ENCODE assay signal across 1 cellular context in genomic region chr12:110079477-110080400, GRCh38.
A peak's percentile ranks its signal among the peaks of the same experiment; 100 is the strongest.
TF ChIP-seq lines count a peak whose summit lies in the region.

No MANE protein-coding gene starts in this region.

TF ChIP-seq in K562, 482 proteins besides CTCF, POLR2A, EP300 and RAD21 (continued from another document and continues in another):
- TF ChIP-seq, protein P1, sequence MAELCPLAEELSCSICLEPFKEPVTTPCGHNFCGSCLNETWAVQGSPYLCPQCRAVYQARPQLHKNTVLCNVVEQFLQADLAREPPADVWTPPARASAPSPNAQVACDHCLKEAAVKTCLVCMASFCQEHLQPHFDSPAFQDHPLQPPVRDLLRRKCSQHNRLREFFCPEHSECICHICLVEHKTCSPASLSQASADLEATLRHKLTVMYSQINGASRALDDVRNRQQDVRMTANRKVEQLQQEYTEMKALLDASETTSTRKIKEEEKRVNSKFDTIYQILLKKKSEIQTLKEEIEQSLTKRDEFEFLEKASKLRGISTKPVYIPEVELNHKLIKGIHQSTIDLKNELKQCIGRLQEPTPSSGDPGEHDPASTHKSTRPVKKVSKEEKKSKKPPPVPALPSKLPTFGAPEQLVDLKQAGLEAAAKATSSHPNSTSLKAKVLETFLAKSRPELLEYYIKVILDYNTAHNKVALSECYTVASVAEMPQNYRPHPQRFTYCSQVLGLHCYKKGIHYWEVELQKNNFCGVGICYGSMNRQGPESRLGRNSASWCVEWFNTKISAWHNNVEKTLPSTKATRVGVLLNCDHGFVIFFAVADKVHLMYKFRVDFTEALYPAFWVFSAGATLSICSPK (IDR thresholded peaks at IDR 0.05; ENCODE audit: borderline replicate concordance): 0 out of 2 replicates have a peak, but pooled peaks have one; percentile 17
- TF ChIP-seq NR2F6 (CRISPR knock-in tag; IDR thresholded peaks at IDR 0.05) (no peak), DACH1 (IDR thresholded peaks at IDR 0.05; ENCODE audit: partially characterized antibody) (no peak), HIVEP1 (CRISPR knock-in tag; IDR thresholded peaks at IDR 0.05) (no peak), TAF9B (IDR thresholded peaks at IDR 0.05; ENCODE audit: partially characterized antibody) (peak; percentile 56), ZNF444 (CRISPR knock-in tag; IDR thresholded peaks at IDR 0.05) (0 out of 2 replicates have a peak, but pooled peaks have one; percentile 42), CBFB (CRISPR knock-in tag; IDR thresholded peaks at IDR 0.05) (no peak), MLX (CRISPR knock-in tag; conservative IDR thresholded peaks at IDR 0.05) (no peak), PHB (CRISPR knock-in tag; IDR thresholded peaks at IDR 0.05) (no peak), MAFG (tag; conservative IDR thresholded peaks at IDR 0.05) (no peak; the same call in 1 of the 2 replicates), NFXL1 (CRISPR knock-in tag; IDR thresholded peaks at IDR 0.05) (no peak), ZNF134 (CRISPR knock-in tag; conservative IDR thresholded peaks at IDR 0.05) (no peak; the same call in 1 of the 2 replicates), NFIX (CRISPR knock-in tag; IDR thresholded peaks at IDR 0.05; ENCODE audit: low read depth) (no peak), HEY1 (CRISPR knock-in tag; IDR thresholded peaks at IDR 0.05; ENCODE audit: borderline replicate concordance) (no peak), HDAC2 (IDR thresholded peaks at IDR 0.05) (0 out of 2 replicates have a peak, but pooled peaks have one; percentile 73), CHCHD3 (CRISPR knock-in tag; IDR thresholded peaks at IDR 0.05) (no peak), SP1 (CRISPR knock-in tag; IDR thresholded peaks at IDR 0.05) (peak; percentile 95), HCFC1 (IDR thresholded peaks at IDR 0.05; ENCODE audit: low read depth, low read length) (peak; percentile 25; the same call in 1 of the 2 replicates), ASH1L (IDR thresholded peaks at IDR 0.05; ENCODE audit: borderline replicate concordance, low read depth, partially characterized antibody) (peak; percentile 49), TEAD1 (CRISPR knock-in tag; IDR thresholded peaks at IDR 0.05) (peak; percentile 5 to 59; a peak in 3 of 4 replicates), POLR2B (IDR thresholded peaks at IDR 0.05; ENCODE audit: low read depth, partially characterized antibody) (no peak), SNAPC5 (CRISPR knock-in tag; IDR thresholded peaks at IDR 0.05) (no peak), HDGF (IDR thresholded peaks at IDR 0.05) (no peak), ZNF140 (CRISPR knock-in tag; IDR thresholded peaks at IDR 0.05) (no peak), ZNF778 (CRISPR knock-in tag; IDR thresholded peaks at IDR 0.05) (no peak), NFRKB (IDR thresholded peaks at IDR 0.05; ENCODE audit: low read depth) (peak; percentile 92), SMARCA4 (IDR thresholded peaks at IDR 0.05) (peak; percentile 34; the same call in 1 of the 2 replicates), SMC3 (conservative IDR thresholded peaks at IDR 0.05; ENCODE audit: insufficient read depth, low read depth, low read length) (0 out of 2 replicates have a peak, but pooled peaks have one; percentile 3), ZC3H11A (IDR thresholded peaks at IDR 0.05; ENCODE audit: low read depth, low read length) (0 out of 2 replicates have a peak, but pooled peaks have one; percentile 4), SMARCB1 (IDR thresholded peaks at IDR 0.05; ENCODE audit: insufficient read length, low read depth) (no peak), ATF7 (IDR thresholded peaks at IDR 0.05) (peak; percentile 78), VEZF1 (CRISPR knock-in tag; IDR thresholded peaks at IDR 0.05) (peak; percentile 68), ESRRB (CRISPR knock-in tag; IDR thresholded peaks at IDR 0.05; ENCODE audit: borderline replicate concordance) (no peak), ELK3 (CRISPR knock-in tag; IDR thresholded peaks at IDR 0.05) (no peak), POU5F1 (IDR thresholded peaks at IDR 0.05; ENCODE audit: borderline replicate concordance, low read depth, low read length, partially characterized antibody) (no peak), PTBP1 (IDR thresholded peaks at IDR 0.05; ENCODE audit: low read depth, low read length) (0 out of 2 replicates have a peak, but pooled peaks have one; percentile 19), SNIP1 (IDR thresholded peaks at IDR 0.05; ENCODE audit: low read depth) (no peak), MYC (IDR thresholded peaks at IDR 0.05; ENCODE audit: low read depth, low read length) (peak; percentile 94), MYC (CRISPR knock-in tag; IDR thresholded peaks at IDR 0.05; ENCODE audit: borderline replicate concordance, low read depth) (peak; percentile 81; the same call in 1 of the 2 replicates), STAT5B (CRISPR knock-in tag; IDR thresholded peaks at IDR 0.05) (no peak), ATF3 (IDR thresholded peaks at IDR 0.05) (0 out of 2 replicates have a peak, but pooled peaks have one; percentile 7), ATF3 (CRISPR knock-in tag; conservative IDR thresholded peaks at IDR 0.05) (no peak; the same call in 1 of the 2 replicates), TAF1 (IDR thresholded peaks at IDR 0.05; ENCODE audit: control insufficient read depth, extremely low read depth, insufficient read depth, low read length, severe bottlenecking) (peak; percentile 61), NELFE (IDR thresholded peaks at IDR 0.05; ENCODE audit: insufficient read depth, insufficient read length) (no peak)
- TF ChIP-seq, protein P2, sequence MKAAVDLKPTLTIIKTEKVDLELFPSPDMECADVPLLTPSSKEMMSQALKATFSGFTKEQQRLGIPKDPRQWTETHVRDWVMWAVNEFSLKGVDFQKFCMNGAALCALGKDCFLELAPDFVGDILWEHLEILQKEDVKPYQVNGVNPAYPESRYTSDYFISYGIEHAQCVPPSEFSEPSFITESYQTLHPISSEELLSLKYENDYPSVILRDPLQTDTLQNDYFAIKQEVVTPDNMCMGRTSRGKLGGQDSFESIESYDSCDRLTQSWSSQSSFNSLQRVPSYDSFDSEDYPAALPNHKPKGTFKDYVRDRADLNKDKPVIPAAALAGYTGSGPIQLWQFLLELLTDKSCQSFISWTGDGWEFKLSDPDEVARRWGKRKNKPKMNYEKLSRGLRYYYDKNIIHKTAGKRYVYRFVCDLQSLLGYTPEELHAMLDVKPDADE (conservative IDR thresholded peaks at IDR 0.05; ENCODE audit: control insufficient read depth, low read depth, low read length): no peak
- TF ChIP-seq, protein P3, sequence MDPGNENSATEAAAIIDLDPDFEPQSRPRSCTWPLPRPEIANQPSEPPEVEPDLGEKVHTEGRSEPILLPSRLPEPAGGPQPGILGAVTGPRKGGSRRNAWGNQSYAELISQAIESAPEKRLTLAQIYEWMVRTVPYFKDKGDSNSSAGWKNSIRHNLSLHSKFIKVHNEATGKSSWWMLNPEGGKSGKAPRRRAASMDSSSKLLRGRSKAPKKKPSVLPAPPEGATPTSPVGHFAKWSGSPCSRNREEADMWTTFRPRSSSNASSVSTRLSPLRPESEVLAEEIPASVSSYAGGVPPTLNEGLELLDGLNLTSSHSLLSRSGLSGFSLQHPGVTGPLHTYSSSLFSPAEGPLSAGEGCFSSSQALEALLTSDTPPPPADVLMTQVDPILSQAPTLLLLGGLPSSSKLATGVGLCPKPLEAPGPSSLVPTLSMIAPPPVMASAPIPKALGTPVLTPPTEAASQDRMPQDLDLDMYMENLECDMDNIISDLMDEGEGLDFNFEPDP (CRISPR knock-in tag; IDR thresholded peaks at IDR 0.05): no peak
- TF ChIP-seq, protein P4, sequence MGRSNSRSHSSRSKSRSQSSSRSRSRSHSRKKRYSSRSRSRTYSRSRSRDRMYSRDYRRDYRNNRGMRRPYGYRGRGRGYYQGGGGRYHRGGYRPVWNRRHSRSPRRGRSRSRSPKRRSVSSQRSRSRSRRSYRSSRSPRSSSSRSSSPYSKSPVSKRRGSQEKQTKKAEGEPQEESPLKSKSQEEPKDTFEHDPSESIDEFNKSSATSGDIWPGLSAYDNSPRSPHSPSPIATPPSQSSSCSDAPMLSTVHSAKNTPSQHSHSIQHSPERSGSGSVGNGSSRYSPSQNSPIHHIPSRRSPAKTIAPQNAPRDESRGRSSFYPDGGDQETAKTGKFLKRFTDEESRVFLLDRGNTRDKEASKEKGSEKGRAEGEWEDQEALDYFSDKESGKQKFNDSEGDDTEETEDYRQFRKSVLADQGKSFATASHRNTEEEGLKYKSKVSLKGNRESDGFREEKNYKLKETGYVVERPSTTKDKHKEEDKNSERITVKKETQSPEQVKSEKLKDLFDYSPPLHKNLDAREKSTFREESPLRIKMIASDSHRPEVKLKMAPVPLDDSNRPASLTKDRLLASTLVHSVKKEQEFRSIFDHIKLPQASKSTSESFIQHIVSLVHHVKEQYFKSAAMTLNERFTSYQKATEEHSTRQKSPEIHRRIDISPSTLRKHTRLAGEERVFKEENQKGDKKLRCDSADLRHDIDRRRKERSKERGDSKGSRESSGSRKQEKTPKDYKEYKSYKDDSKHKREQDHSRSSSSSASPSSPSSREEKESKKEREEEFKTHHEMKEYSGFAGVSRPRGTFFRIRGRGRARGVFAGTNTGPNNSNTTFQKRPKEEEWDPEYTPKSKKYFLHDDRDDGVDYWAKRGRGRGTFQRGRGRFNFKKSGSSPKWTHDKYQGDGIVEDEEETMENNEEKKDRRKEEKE (IDR thresholded peaks at IDR 0.05; ENCODE audit: borderline replicate concordance in 1 of 2, control insufficient read depth in 1 of 2, low read depth in 2 of 2, low read length in 1 of 2): no peak
- TF ChIP-seq, protein P5, sequence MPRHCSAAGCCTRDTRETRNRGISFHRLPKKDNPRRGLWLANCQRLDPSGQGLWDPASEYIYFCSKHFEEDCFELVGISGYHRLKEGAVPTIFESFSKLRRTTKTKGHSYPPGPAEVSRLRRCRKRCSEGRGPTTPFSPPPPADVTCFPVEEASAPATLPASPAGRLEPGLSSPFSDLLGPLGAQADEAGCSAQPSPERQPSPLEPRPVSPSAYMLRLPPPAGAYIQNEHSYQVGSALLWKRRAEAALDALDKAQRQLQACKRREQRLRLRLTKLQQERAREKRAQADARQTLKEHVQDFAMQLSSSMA (CRISPR knock-in tag; IDR thresholded peaks at IDR 0.05): no peak
- TF ChIP-seq, protein P6, sequence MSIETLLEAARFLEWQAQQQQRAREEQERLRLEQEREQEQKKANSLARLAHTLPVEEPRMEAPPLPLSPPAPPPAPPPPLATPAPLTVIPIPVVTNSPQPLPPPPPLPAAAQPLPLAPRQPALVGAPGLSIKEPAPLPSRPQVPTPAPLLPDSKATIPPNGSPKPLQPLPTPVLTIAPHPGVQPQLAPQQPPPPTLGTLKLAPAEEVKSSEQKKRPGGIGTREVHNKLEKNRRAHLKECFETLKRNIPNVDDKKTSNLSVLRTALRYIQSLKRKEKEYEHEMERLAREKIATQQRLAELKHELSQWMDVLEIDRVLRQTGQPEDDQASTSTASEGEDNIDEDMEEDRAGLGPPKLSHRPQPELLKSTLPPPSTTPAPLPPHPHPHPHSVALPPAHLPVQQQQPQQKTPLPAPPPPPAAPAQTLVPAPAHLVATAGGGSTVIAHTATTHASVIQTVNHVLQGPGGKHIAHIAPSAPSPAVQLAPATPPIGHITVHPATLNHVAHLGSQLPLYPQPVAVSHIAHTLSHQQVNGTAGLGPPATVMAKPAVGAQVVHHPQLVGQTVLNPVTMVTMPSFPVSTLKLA (conservative IDR thresholded peaks at IDR 0.05): peak; percentile 87 to 92
- TF ChIP-seq, protein P7, sequence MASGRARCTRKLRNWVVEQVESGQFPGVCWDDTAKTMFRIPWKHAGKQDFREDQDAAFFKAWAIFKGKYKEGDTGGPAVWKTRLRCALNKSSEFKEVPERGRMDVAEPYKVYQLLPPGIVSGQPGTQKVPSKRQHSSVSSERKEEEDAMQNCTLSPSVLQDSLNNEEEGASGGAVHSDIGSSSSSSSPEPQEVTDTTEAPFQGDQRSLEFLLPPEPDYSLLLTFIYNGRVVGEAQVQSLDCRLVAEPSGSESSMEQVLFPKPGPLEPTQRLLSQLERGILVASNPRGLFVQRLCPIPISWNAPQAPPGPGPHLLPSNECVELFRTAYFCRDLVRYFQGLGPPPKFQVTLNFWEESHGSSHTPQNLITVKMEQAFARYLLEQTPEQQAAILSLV (tag; IDR thresholded peaks at IDR 0.05): peak; percentile 13; the same call in 1 of the 2 replicates
- TF ChIP-seq, protein P8, sequence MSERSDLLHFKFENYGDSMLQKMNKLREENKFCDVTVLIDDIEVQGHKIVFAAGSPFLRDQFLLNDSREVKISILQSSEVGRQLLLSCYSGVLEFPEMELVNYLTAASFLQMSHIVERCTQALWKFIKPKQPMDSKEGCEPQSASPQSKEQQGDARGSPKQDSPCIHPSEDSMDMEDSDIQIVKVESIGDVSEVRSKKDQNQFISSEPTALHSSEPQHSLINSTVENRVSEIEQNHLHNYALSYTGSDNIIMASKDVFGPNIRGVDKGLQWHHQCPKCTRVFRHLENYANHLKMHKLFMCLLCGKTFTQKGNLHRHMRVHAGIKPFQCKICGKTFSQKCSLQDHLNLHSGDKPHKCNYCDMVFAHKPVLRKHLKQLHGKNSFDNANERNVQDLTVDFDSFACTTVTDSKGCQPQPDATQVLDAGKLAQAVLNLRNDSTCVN (CRISPR knock-in tag; IDR thresholded peaks at IDR 0.05): 0 out of 2 replicates have a peak, but pooled peaks have one; percentile 60
